ENCODE assay signal across 10 cellular contexts in genomic region chr11:7004482-7004881, GRCh38. TPM values are rescaled to one million over a fixed set of nuclear protein-coding genes. Genes with fewer than 3 reads are reported as not detected.
DNase-seq lines count a peak whose midpoint lies in the region; ATAC-seq, FAIRE-seq and TF ChIP-seq lines count a peak whose summit lies in the region.
"Had no signal": no experiment of that assay in that cellular context is flagged by ENCODE, and none has a peak within 500 bp of the region (broad histone marks: within the 10 kb centered on the region; RNA-seq: fewer than 3 reads in every experiment).

No MANE protein-coding gene starts in this region.

- peak; percentile 95 for ATAC-seq in HG02870 (IDR thresholded peaks at IDR 0.05; ENCODE audit: unreplicated experiment)
- peak; percentile 75 for ATAC-seq in RWPE2 (ENCODE audit: low read depth)

- H3K27me3 ChIP-seq in RWPE2 (ENCODE audit: insufficient read depth, poor library complexity, severe bottlenecking): no peaks in the 10 kb centered on the region
- H3K27me3 ChIP-seq in keratinocyte (ENCODE audit: control insufficient read depth, extremely low read depth, insufficient read depth, low read length): no peaks in the 10 kb centered on the region

- no peaks in the 10 kb centered on the region for H3K79me2 ChIP-seq in keratinocyte (ENCODE audit: control insufficient read depth, insufficient read depth, low read length)

- peaks cover 5% of the 10 kb centered on the region; the same call in 1 of the 2 replicates for H3K36me3 ChIP-seq in RWPE2 (ENCODE audit: low read depth)
- H3K36me3 ChIP-seq in keratinocyte (ENCODE audit: control insufficient read depth in 2 of 2, extremely low read depth in 1 of 2, insufficient read depth in 2 of 2, low read length in 2 of 2): no peaks in the 10 kb centered on the region

- peak overlapping the region; percentile 79 for H2AFZ ChIP-seq in keratinocyte (ENCODE audit: control insufficient read depth, low read length)

- dilution Hi-C loops in keratinocyte (cut with MboI; ENCODE audit: extremely low pct_ligation_motif_present, low sequenced_read_pairs): no loop called here

- no peak overlapping the region for H3K4me3 ChIP-seq in RWPE2 (ENCODE audit: severe bottlenecking)
- no peak overlapping the region for H3K4me3 ChIP-seq in keratinocyte (ENCODE audit: control insufficient read depth in 2 of 3, extremely low read depth in 1 of 3, insufficient read depth in 2 of 3, low read depth in 1 of 3, low read length in 3 of 3)

- no peaks in the 10 kb centered on the region for H4K20me1 ChIP-seq in keratinocyte (ENCODE audit: control insufficient read depth, extremely low read depth, insufficient read depth, low read length)

- DNase-seq in GM04503 (ENCODE audit: low read depth): peak; percentile 38
- DNase-seq in RWPE2 (ENCODE audit: low spot score): no peak
- no peak for DNase-seq in keratinocyte (ENCODE audit: low read depth, low spot score)
- no peak for DNase-seq in NCI-H82 treated with DMSO at 0.1 percent for 48 hours (lab: John Stamatoyannopoulos, UW; ENCODE audit: unreplicated experiment)
- DNase-seq in NCI-H82 (lab: John Stamatoyannopoulos, UW): no peak
- no peak for DNase-seq in NCI-H146 (lab: John Stamatoyannopoulos, UW)
- no peak for DNase-seq in activated effector memory CD4-positive, alpha-beta T cell treated with anti-CD3 and anti-CD28 coated beads, Interleukin-2, amount 50 U/mL, for 16 hours
- DNase-seq: activated effector memory CD4-positive, alpha-beta T cell treated with Interleukin-2 at 50 U/mL for 16 hours; NCI-H446 had no signal

- peaks cover 4% of the 10 kb centered on the region for H3K4me1 ChIP-seq in RWPE2 (ENCODE audit: insufficient read depth, poor library complexity, severe bottlenecking)
- peaks cover 5% of the 10 kb centered on the region for H3K4me1 ChIP-seq in keratinocyte (ENCODE audit: control insufficient read depth, extremely low read depth, insufficient read depth, low read length)

- no peaks in the 10 kb centered on the region for H3K9me1 ChIP-seq in keratinocyte (ENCODE audit: control insufficient read depth, extremely low read depth, insufficient read depth, low read length)

- H3K4me2 ChIP-seq in keratinocyte (ENCODE audit: control insufficient read depth, extremely low read depth, insufficient read depth, low read depth, low read length): no peak overlapping the region

- no peak overlapping the region for H3K9ac ChIP-seq in keratinocyte (ENCODE audit: control insufficient read depth, extremely low read depth, insufficient read depth, low read length)

- FAIRE-seq in keratinocyte (lab: Jason Lieb, UNC): peak; percentile 23

- TF ChIP-seq CTCF in RWPE2 (IDR thresholded peaks at IDR 0.05; ENCODE audit: poor library complexity, severe bottlenecking) (no peak), keratinocyte (optimal IDR thresholded peaks at IDR 0.05 in 1 of 3, IDR thresholded peaks at IDR 0.05 in 1 of 3, conservative IDR thresholded peaks at IDR 0.05 in 1 of 3; ENCODE audit: extremely low read depth in 1 of 3, insufficient read depth in 2 of 3, low read length in 3 of 3) (no peak)

- H3K27ac ChIP-seq in RWPE2 (ENCODE audit: poor library complexity, severe bottlenecking): no peak overlapping the region
- no peak overlapping the region for H3K27ac ChIP-seq in keratinocyte (ENCODE audit: control insufficient read depth, insufficient read depth, low read length)

- H3K9me3 ChIP-seq in RWPE2 (ENCODE audit: severe bottlenecking) (no peaks in the 10 kb centered on the region), keratinocyte (ENCODE audit: control insufficient read depth, low read depth, low read length) (no peaks in the 10 kb centered on the region)

RNA-seq across cellular contexts. Expression of gene ZNF214, which starts 15.7 kb away (rescaled TPM):
- polyA plus RNA-seq in keratinocyte: 0.89 to 1.1 TPM (median 0.95 TPM) in 3 replicates
- 0.52 TPM for polyA plus RNA-seq in keratinocyte (2011; ENCODE audit: low read depth)
- polyA plus RNA-seq in keratinocyte (2011; cell fraction: cytosol; rRNA removed): 0.36 and 0.68 TPM in 2 replicates
- 1.00 and 1.8 TPM in 2 replicates for polyA plus RNA-seq in keratinocyte (2011; cell fraction: nucleus; rRNA removed)
- 0.48 and 0.76 TPM in 2 replicates for polyA plus RNA-seq in keratinocyte (2012; ENCODE audit: low replicate concordance)
- polyA minus RNA-seq in keratinocyte: 0.77 to 1.1 TPM in 2 of 3 replicates, not detected in the other
- polyA minus RNA-seq in keratinocyte (2011; cell fraction: cytosol; rRNA and poly(A)+ RNA removed): 2.5 TPM
- 2.1 and 3.4 TPM in 2 replicates for polyA minus RNA-seq in keratinocyte (2011; cell fraction: nucleus; rRNA and poly(A)+ RNA removed)

RNA-seq across cellular contexts. Expression of gene NLRP14, which starts 15.8 kb away (rescaled TPM):
- 0.03 TPM in 2 of 3 replicates, not detected in the other for polyA plus RNA-seq in keratinocyte
- polyA plus RNA-seq in keratinocyte (2011; ENCODE audit: low read depth): not detected
- 0.01 and 0.04 TPM in 2 replicates for polyA plus RNA-seq in keratinocyte (2011; cell fraction: cytosol; rRNA removed)
- polyA plus RNA-seq in keratinocyte (2011; cell fraction: nucleus; rRNA removed): 0.11 and 0.12 TPM in 2 replicates
- not detected in 2 replicates for polyA plus RNA-seq in keratinocyte (2012; ENCODE audit: low replicate concordance)
- polyA minus RNA-seq in keratinocyte: 0.07 to 0.26 TPM in 2 of 3 replicates, not detected in the other
- not detected for polyA minus RNA-seq in keratinocyte (2011; cell fraction: cytosol; rRNA and poly(A)+ RNA removed)
- polyA minus RNA-seq in keratinocyte (2011; cell fraction: nucleus; rRNA and poly(A)+ RNA removed): 0.78 TPM in 1 of 2 replicates, not detected in the other
